5 cellular contexts compared by ENCODE assay signal in the genomic region with DNA sequence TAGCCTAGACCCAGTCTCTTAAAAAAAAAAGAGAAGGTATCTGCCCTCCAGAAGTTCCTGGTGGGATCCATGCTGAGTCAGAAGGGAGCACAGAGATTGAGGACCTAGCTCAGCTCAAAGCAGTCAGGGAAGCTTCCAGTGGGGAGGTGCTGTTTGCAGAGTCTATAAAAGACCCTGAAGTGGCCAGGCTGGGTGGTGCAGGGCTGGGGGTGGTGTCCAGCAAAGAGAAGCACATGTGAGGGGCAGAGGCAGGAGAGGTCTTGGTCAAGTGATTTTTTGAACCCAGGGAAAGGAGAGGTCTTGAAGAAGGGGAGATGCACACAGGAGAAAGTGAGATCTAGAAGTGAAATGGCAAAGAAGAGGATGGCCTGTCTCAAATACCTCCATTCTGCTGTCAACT.
"Had no signal": no experiment of that assay in that cellular context is flagged by ENCODE, and none has a peak within 500 bp of the region (broad histone marks: within the 10 kb centered on the region; RNA-seq: fewer than 3 reads in every experiment).

No MANE protein-coding gene starts in this region.

- H3K4me3 ChIP-seq: GM23248 had no signal

- H3K9ac ChIP-seq: GM23248 had no signal

- DNase-seq: GM23248, GOT3, H7, HCEC 1CT, IMR-90 had no signal

- H2AFZ ChIP-seq: GM23248 had no signal

- H3K27ac ChIP-seq: GM23248 had no signal
